In the genomic region with DNA sequence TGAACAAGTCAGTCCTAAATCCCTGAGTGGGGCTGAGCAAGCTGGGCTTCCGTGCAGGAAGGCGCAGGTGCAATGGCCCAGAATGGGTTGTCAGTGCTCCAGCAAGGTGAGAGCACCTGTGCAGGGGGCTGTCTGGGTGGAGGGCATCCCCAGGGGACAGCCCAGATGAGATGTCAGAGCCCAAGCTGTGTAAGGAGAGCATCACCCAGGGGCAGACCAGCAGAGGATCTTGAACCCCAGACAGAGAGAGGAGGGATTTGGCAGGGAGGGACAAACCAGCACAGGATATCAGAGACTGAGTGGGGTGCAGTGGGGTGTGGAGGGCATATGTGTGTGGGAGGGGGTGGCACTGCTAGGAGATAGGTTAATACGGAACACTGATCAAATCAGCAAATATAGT, we compare ENCODE assay signal across 32 cellular contexts.
"Had no signal": no experiment of that assay in that cellular context is flagged by ENCODE, and none has a peak within 500 bp of the region (broad histone marks: within the 10 kb centered on the region; RNA-seq: fewer than 3 reads in every experiment).

No MANE protein-coding gene starts in this region.

- H3K27me3 Mint-ChIP-seq: activated CD4-positive, alpha-beta memory T cell treated with anti-CD3 and anti-CD28 coated beads, Interleukin-2, amount 10 ng/mL, durations not matched to agents 7 days and 5 days; activated T-helper 17 cell treated with anti-CD3 and anti-CD28 coated beads, Interleukin-2, amount 50 U/mL, for 72 hours had no signal

- H3K4me1 ChIP-seq: SJSA1 had no signal

- ATAC-seq: activated T-cell treated with anti-CD3 and anti-CD28 coated beads, Interleukin-2, amount 50 U/mL, for 72 hours; activated T-helper 17 cell treated with anti-CD3 and anti-CD28 coated beads, Interleukin-2, amount 50 U/mL, for 72 hours; PC-3 had no signal

- H3K36me3 Mint-ChIP-seq: activated naive CD8-positive, alpha-beta T cell treated with anti-CD3 and anti-CD28 coated beads for 36 hours had no signal

- H3K27ac ChIP-seq: brain microvascular endothelial cell, KMS-11, Peyer's patch, SJSA1, VCaP had no signal

- H3K27ac Mint-ChIP-seq: activated B cell treated with CpG ODN at 0.5 μM for 24 hours; activated CD4-positive, alpha-beta memory T cell treated with anti-CD3 and anti-CD28 coated beads, Interleukin-2, amount 10 ng/mL, durations not matched to agents 7 days and 5 days; activated naive CD8-positive, alpha-beta T cell treated with anti-CD3 and anti-CD28 coated beads for 36 hours; activated T-cell treated with anti-CD3 and anti-CD28 coated beads, Interleukin-2, amount 50 U/mL, for 72 hours; activated T-helper 17 cell treated with anti-CD3 and anti-CD28 coated beads, Interleukin-2, amount 50 U/mL, for 72 hours; T-helper 1 cell treated with Interleukin-12 subunit alpha and Interleukin-12 subunit beta and Interleukin-4 antibody, amounts not matched to agents 30 μg/mL and 1 μg/mL, for 36 hours had no signal

- DNase-seq: activated B cell treated with CpG ODN at 0.5 μM for 24 hours; activated CD4-positive, alpha-beta memory T cell treated with anti-CD3 and anti-CD28 coated beads, Interleukin-2, amount 10 ng/mL, durations not matched to agents 7 days and 5 days; activated CD4-positive, alpha-beta T cell treated with anti-CD3 and anti-CD28 coated beads for 4 hours; activated CD4-positive, alpha-beta T cell treated with anti-CD3 and anti-CD28 coated beads, Interleukin-2, amount 50 U/mL, for 1 hour; activated CD4-positive, CD25-positive, alpha-beta regulatory T cell treated with anti-CD3 and anti-CD28 coated beads, Interleukin-2, amount 50 U/mL, for 72 hours; activated effector memory CD4-positive, alpha-beta T cell treated with anti-CD3 and anti-CD28 coated beads, Interleukin-2, amount 50 U/mL, for 16 hours; activated naive CD4-positive, alpha-beta T cell; activated naive CD4-positive, alpha-beta T cell treated with anti-CD3 and anti-CD28 coated beads, Interleukin-2, amount 50 U/mL, for 16 hours; activated naive CD8-positive, alpha-beta T cell treated with anti-CD3 and anti-CD28 coated beads for 36 hours; activated T-cell treated with anti-CD3 and anti-CD28 coated beads, Interleukin-2, amount 50 U/mL, for 1 hour; activated T-cell treated with anti-CD3 and anti-CD28 coated beads, Interleukin-2, amount 50 U/mL, for 72 hours; amniotic stem cell; aorta; brain microvascular endothelial cell; NCI-H1092 treated with DMSO at 0.1 percent for 48 hours; NCI-H1417; NCI-H146; NCI-H2029; NCI-H345; NCI-H524 treated with DMSO at 0.1 percent for 48 hours; NK-92 treated with Interleukin-12 subunit alpha and Interleukin-12 subunit beta, amount 100 ng/mL, for 24 hours; Peyer's patch; RPMI8226; SHP77 treated with DMSO at 0.1 percent for 48 hours; SK-N-SH had no signal

- H3K4me1 Mint-ChIP-seq: activated T-helper 17 cell treated with anti-CD3 and anti-CD28 coated beads, Interleukin-2, amount 50 U/mL, for 72 hours had no signal

- H3K36me3 ChIP-seq: brain microvascular endothelial cell, Peyer's patch, SJSA1 had no signal

- H3K9me3 Mint-ChIP-seq: activated B cell treated with CpG ODN at 0.5 μM for 24 hours; activated CD4-positive, alpha-beta memory T cell treated with anti-CD3 and anti-CD28 coated beads, Interleukin-2, amount 10 ng/mL, durations not matched to agents 7 days and 5 days; activated naive CD8-positive, alpha-beta T cell treated with anti-CD3 and anti-CD28 coated beads for 36 hours; activated T-cell treated with anti-CD3 and anti-CD28 coated beads, Interleukin-2, amount 50 U/mL, for 72 hours; activated T-helper 17 cell treated with anti-CD3 and anti-CD28 coated beads, Interleukin-2, amount 50 U/mL, for 72 hours; central memory CD8-positive, alpha-beta T cell; T-helper 1 cell treated with Interleukin-12 subunit alpha and Interleukin-12 subunit beta and Interleukin-4 antibody, amounts not matched to agents 30 μg/mL and 1 μg/mL, for 36 hours had no signal

- H3K27me3 ChIP-seq: brain microvascular endothelial cell, Peyer's patch, SJSA1 had no signal

- H3K9me3 ChIP-seq: Peyer's patch, SJSA1, SK-N-SH had no signal

- H3K4me3 Mint-ChIP-seq: activated B cell treated with CpG ODN at 0.5 μM for 24 hours; activated CD4-positive, alpha-beta memory T cell treated with anti-CD3 and anti-CD28 coated beads, Interleukin-2, amount 10 ng/mL, durations not matched to agents 7 days and 5 days; activated naive CD8-positive, alpha-beta T cell treated with anti-CD3 and anti-CD28 coated beads for 36 hours; activated T-cell treated with anti-CD3 and anti-CD28 coated beads, Interleukin-2, amount 50 U/mL, for 72 hours; activated T-helper 17 cell treated with anti-CD3 and anti-CD28 coated beads, Interleukin-2, amount 50 U/mL, for 72 hours; central memory CD8-positive, alpha-beta T cell; T-helper 1 cell treated with Interleukin-12 subunit alpha and Interleukin-12 subunit beta and Interleukin-4 antibody, amounts not matched to agents 30 μg/mL and 1 μg/mL, for 36 hours had no signal

- H3K4me3 ChIP-seq: Peyer's patch, SJSA1 had no signal
